1 cellular context compared by ENCODE assay signal in the genomic region with DNA sequence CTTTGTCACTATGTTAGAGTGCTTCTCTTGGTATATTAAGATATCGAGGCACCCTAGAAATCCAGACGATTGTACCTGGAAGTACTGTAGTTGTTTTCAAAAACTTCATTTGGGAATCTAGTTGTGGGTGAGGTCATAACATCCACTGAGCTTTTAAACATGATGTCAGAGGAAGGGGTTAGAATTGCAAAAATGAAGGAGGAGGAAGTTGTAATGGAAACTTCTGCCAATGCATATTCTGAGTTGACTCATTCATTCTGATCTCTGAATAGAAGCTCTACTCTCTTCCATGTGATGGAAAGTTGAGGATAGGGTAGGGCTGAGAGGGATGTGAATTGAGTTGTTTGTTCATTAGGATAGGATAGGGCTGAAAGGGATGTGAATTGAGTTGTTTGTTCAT.
TF ChIP-seq lines count a peak whose summit lies in the region.

No MANE protein-coding gene starts in this region.

TF ChIP-seq in IMR-90, 13 proteins besides CTCF, POLR2A, EP300 and RAD21:
- TF ChIP-seq RFX5 (IDR thresholded peaks at IDR 0.05; ENCODE audit: low read depth, low read length) (no peak), RCOR1 (IDR thresholded peaks at IDR 0.05; ENCODE audit: insufficient replicate concordance, low read length) (no peak), FOS (IDR thresholded peaks at IDR 0.05; ENCODE audit: low read depth, low read length) (no peak), CEBPB (IDR thresholded peaks at IDR 0.05; ENCODE audit: low read depth, low read length) (no peak), MAFK (IDR thresholded peaks at IDR 0.05; ENCODE audit: low read depth, low read length) (no peak), NFE2L2 (IDR thresholded peaks at IDR 0.05; ENCODE audit: low read depth, low read length) (no peak), MAZ (IDR thresholded peaks at IDR 0.05; ENCODE audit: borderline replicate concordance, low read depth, low read length) (no peak), MXI1 (IDR thresholded peaks at IDR 0.05; ENCODE audit: borderline replicate concordance, low read depth, low read length) (no peak), SMC3 (IDR thresholded peaks at IDR 0.05; ENCODE audit: low read depth, low read length) (no peak), CHD1 (IDR thresholded peaks at IDR 0.05; ENCODE audit: low read depth, low read length) (no peak)
- TF ChIP-seq, protein P1, sequence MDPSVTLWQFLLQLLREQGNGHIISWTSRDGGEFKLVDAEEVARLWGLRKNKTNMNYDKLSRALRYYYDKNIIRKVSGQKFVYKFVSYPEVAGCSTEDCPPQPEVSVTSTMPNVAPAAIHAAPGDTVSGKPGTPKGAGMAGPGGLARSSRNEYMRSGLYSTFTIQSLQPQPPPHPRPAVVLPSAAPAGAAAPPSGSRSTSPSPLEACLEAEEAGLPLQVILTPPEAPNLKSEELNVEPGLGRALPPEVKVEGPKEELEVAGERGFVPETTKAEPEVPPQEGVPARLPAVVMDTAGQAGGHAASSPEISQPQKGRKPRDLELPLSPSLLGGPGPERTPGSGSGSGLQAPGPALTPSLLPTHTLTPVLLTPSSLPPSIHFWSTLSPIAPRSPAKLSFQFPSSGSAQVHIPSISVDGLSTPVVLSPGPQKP (IDR thresholded peaks at IDR 0.05; ENCODE audit: borderline replicate concordance, low read depth, low read length), result no peak
- TF ChIP-seq, protein P2, sequence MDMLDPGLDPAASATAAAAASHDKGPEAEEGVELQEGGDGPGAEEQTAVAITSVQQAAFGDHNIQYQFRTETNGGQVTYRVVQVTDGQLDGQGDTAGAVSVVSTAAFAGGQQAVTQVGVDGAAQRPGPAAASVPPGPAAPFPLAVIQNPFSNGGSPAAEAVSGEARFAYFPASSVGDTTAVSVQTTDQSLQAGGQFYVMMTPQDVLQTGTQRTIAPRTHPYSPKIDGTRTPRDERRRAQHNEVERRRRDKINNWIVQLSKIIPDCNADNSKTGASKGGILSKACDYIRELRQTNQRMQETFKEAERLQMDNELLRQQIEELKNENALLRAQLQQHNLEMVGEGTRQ (IDR thresholded peaks at IDR 0.05; ENCODE audit: low read depth, low read length), result no peak
